ENCODE assay signal across 19 cellular contexts in the genomic region with DNA sequence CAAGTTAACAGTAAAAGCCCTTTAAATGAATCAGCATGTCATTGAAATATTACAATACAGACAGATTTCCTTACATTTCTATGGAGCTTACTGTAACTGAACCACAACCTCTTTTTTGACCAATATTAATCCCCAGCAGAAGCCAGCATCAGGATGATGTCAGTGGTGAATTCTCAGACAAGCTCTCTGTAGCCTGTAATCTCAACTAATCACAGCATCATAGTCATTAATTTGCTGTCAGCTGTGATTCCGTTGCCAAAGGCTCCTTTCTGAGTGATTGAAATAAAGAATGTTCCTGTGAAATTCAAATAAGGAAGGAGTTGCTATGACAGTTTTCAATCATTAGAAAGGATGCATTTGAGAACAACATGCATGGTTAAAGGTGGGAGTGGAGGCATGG.
A peak's percentile ranks its signal among the peaks of the same experiment; 100 is the strongest.
DNase-seq lines count a peak whose midpoint lies in the region; TF ChIP-seq lines count a peak whose summit lies in the region.
"Had no signal": no experiment of that assay in that cellular context is flagged by ENCODE, and none has a peak within 500 bp of the region (broad histone marks: within the 10 kb centered on the region; RNA-seq: fewer than 3 reads in every experiment).

No MANE protein-coding gene starts in this region.

- no peaks in the 10 kb centered on the region for H3K36me3 ChIP-seq in smooth muscle cell (ENCODE audit: low read depth)
- no peaks in the 10 kb centered on the region for H3K36me3 ChIP-seq in neural progenitor cell
- H3K36me3 ChIP-seq: Peyer's patch had no signal

- H3K79me2 ChIP-seq in smooth muscle cell (ENCODE audit: low read depth) (peaks cover 4% of the 10 kb centered on the region), neural progenitor cell (ENCODE audit: low read depth) (no peaks in the 10 kb centered on the region)

- H3K36me3 Mint-ChIP-seq in neural progenitor cell = no peaks in the 10 kb centered on the region
- H3K36me3 Mint-ChIP-seq: CD4-positive, CD25-positive, alpha-beta regulatory T cell; IgD-negative memory B cell; T-cell had no signal

- H3K27ac Mint-ChIP-seq in neural progenitor cell = no peak overlapping the region
- H3K27ac Mint-ChIP-seq: CD4-positive, CD25-positive, alpha-beta regulatory T cell; IgD-negative memory B cell; T-cell had no signal

- H3K27me3 ChIP-seq in smooth muscle cell (ENCODE audit: low read depth) (no peaks in the 10 kb centered on the region), neural progenitor cell (no peaks in the 10 kb centered on the region)
- H3K27me3 ChIP-seq: Peyer's patch had no signal

- no peaks in the 10 kb centered on the region for H4K20me1 ChIP-seq in smooth muscle cell (ENCODE audit: low read depth)
- no peaks in the 10 kb centered on the region for H4K20me1 ChIP-seq in neural progenitor cell (ENCODE audit: low read depth)

- H3K4me1 Mint-ChIP-seq in neural progenitor cell = peaks cover 32% of the 10 kb centered on the region
- H3K4me1 Mint-ChIP-seq: CD4-positive, CD25-positive, alpha-beta regulatory T cell; T-cell had no signal

- H3K27me3 Mint-ChIP-seq in neural progenitor cell (ENCODE audit: insufficient read depth, low read depth) = no peaks in the 10 kb centered on the region

- no peak overlapping the region for H3K4me3 Mint-ChIP-seq in neural progenitor cell
- H3K4me3 Mint-ChIP-seq: CD4-positive, CD25-positive, alpha-beta regulatory T cell; T-cell had no signal

- H3F3A ChIP-seq in smooth muscle cell (ENCODE audit: low read depth) (no peaks in the 10 kb centered on the region), neural progenitor cell (ENCODE audit: low read depth) (no peaks in the 10 kb centered on the region)

- peak overlapping the region; percentile 75 for H3K27ac ChIP-seq in smooth muscle cell (ENCODE audit: low read depth)
- no peak overlapping the region for H3K27ac ChIP-seq in neural progenitor cell
- H3K27ac ChIP-seq: KMS-11, Peyer's patch had no signal

- peak; percentile 43 for DNase-seq in NOMO-1 treated with DMSO at 0.1 percent for 48 hours (lab: John Stamatoyannopoulos, UW; ENCODE audit: unreplicated experiment)
- DNase-seq in NOMO-1 treated with dmso at 0.1 percent for 144 hours (lab: John Stamatoyannopoulos, UW; ENCODE audit: unreplicated experiment) = no peak
- peak; percentile 5 to 26 for DNase-seq in Kasumi-1 (lab: John Stamatoyannopoulos, UW)
- DNase-seq in astrocyte of the hippocampus (ENCODE audit: low read depth, low spot score) = peak; percentile 5
- no peak for DNase-seq in smooth muscle cell (lab: John Stamatoyannopoulos, UW; ENCODE audit: unreplicated experiment)
- DNase-seq in activated CD4-positive, alpha-beta T cell treated with anti-CD3 and anti-CD28 coated beads, Interleukin-2, amount 50 U/mL, for 4 hours = no peak
- DNase-seq in neural progenitor cell (ENCODE audit: low spot score) = no peak
- DNase-seq: CD4-positive, CD25-positive, alpha-beta regulatory T cell; HCEC 1CT; NCI-H1092; NCI-H1417 treated with DMSO at 0.1 percent for 48 hours; NCI-H1694 treated with DMSO at 0.1 percent for 48 hours; NCI-H2081; NCI-H2227 treated with DMSO at 0.1 percent for 48 hours; Peyer's patch; SIG-M5; T-cell had no signal

- H2AFZ ChIP-seq in smooth muscle cell (ENCODE audit: low read depth) (no peak overlapping the region), neural progenitor cell (replicated peaks) (no peak overlapping the region)

- WGBS in smooth muscle cell (ENCODE audit: low lambda C conversion rate) = 13% methylated on average over 1 of the region's 1 CpG

- H3K9ac ChIP-seq in smooth muscle cell (ENCODE audit: low read depth) (peak overlapping the region; percentile 39), neural progenitor cell (no peak overlapping the region)
- H3K9ac ChIP-seq: KMS-11 had no signal

- TF ChIP-seq CTCF in smooth muscle cell (IDR thresholded peaks at IDR 0.05; ENCODE audit: borderline replicate concordance, insufficient read depth, poor library complexity, severe bottlenecking) (no peak), neural progenitor cell (IDR thresholded peaks at IDR 0.05) (no peak)

- H3K4me2 ChIP-seq in smooth muscle cell (peak overlapping the region; percentile 79), neural progenitor cell (no peak overlapping the region)
- H3K4me2 ChIP-seq: KMS-11 had no signal

- H3K4me1 ChIP-seq in smooth muscle cell (ENCODE audit: low read depth) = no peaks in the 10 kb centered on the region
- no peaks in the 10 kb centered on the region for H3K4me1 ChIP-seq in neural progenitor cell
- H3K4me1 ChIP-seq: Peyer's patch had no signal

- H3K9me3 Mint-ChIP-seq in neural progenitor cell = no peaks in the 10 kb centered on the region
- H3K9me3 Mint-ChIP-seq: IgD-negative memory B cell, T-cell had no signal

- H3K4me3 ChIP-seq in smooth muscle cell (peak overlapping the region; percentile 15), neural progenitor cell (no peak overlapping the region)
- H3K4me3 ChIP-seq: Peyer's patch had no signal

- H3K9me3 ChIP-seq in smooth muscle cell (replicated peaks; ENCODE audit: low read depth) (no peaks in the 10 kb centered on the region), neural progenitor cell (ENCODE audit: low read depth) (no peaks in the 10 kb centered on the region)
- H3K9me3 ChIP-seq: Peyer's patch had no signal

Comparison
In these comparisons a context has a peak if more than half of its experiments do, and no peak if none do; other contexts are left out.
1. DNase-seq: peak in NOMO-1 treated with DMSO at 0.1 percent for 48 hours (single experiment), Kasumi-1 (2 of 2) and astrocyte of the hippocampus (single experiment); none in NOMO-1 treated with dmso at 0.1 percent for 144 hours (single experiment), smooth muscle cell (single experiment), activated CD4-positive, alpha-beta T cell treated with anti-CD3 and anti-CD28 coated beads, Interleukin-2, amount 50 U/mL, for 4 hours (0 of 2) and neural progenitor cell (single experiment).